In genomic region chr17:17348872-17349723, GRCh38 we compare ENCODE assay signal across 23 cellular contexts. TPM values are rescaled to one million over a fixed set of nuclear protein-coding genes. Genes with fewer than 3 reads are reported as not detected.
A peak's percentile ranks its signal among the peaks of the same experiment; 100 is the strongest.
DNase-seq lines count a peak whose midpoint lies in the region; TF ChIP-seq lines count a peak whose summit lies in the region.
"Had no signal": no experiment of that assay in that cellular context is flagged by ENCODE, and none has a peak within 500 bp of the region (broad histone marks: within the 10 kb centered on the region; RNA-seq: fewer than 3 reads in every experiment).

No MANE protein-coding gene starts in this region.

- H3K4me1 ChIP-seq in SJCRH30 (peaks cover 59% of the 10 kb centered on the region), sigmoid colon (no peaks in the 10 kb centered on the region)
- H3K4me1 ChIP-seq: adrenal gland, foreskin keratinocyte had no signal

- peak; percentile 74 for DNase-seq in HuH-7 (ENCODE audit: low spot score)
- peak; percentile 73 to 78 for DNase-seq in SJCRH30
- DNase-seq in islet precursor cell, result peak; percentile 58
- DNase-seq in sigmoid colon, result peak; percentile 50
- DNase-seq in activated T-cell treated with anti-CD3 and anti-CD28 coated beads, Interleukin-2, amount 50 U/mL, for 48 hours, result no peak
- no peak for DNase-seq in GM19240 (ENCODE audit: insufficient read length, low spot score)
- no peak for DNase-seq in hippocampal formation (lab: John Stamatoyannopoulos, UW)
- DNase-seq: activated CD4-positive, alpha-beta T cell treated with anti-CD3 and anti-CD28 coated beads for 48 hours; activated CD8-positive, alpha-beta memory T cell treated with anti-CD3 and anti-CD28 coated beads, Interleukin-2, amount 10 ng/mL, durations not matched to agents 7 days and 5 days; AML-193; CD8-positive, alpha-beta memory T cell; foreskin keratinocyte; kidney; MM.1S; NCI-H1436; NCI-H526; stimulated activated CD4-positive, alpha-beta T cell treated with anti-CD3 and anti-CD28 coated beads, Interleukin-4, amount 100 ng/mL, for 1 hour; stimulated activated naive CD8-positive, alpha-beta T cell treated with anti-CD3 and anti-CD28 coated beads, Interleukin-15, Interleukin-2, amounts not matched to agents 100 U/mL and 50 U/mL, for 24 hours; T-helper 1 cell had no signal

- no peaks in the 10 kb centered on the region for H3K27me3 ChIP-seq in SJCRH30
- peaks cover 0 to 21% (median 11%) of the 10 kb centered on the region in 3 donors for H3K27me3 ChIP-seq in sigmoid colon
- H3K27me3 ChIP-seq: adrenal gland, breast epithelium, ovary had no signal

- TF ChIP-seq POLR2A in sigmoid colon (IDR thresholded peaks at IDR 0.05), result no peak

- H3K9me3 ChIP-seq in SJCRH30 (replicated peaks), result no peaks in the 10 kb centered on the region
- no peaks in the 10 kb centered on the region for H3K9me3 ChIP-seq in sigmoid colon
- H3K9me3 ChIP-seq: adrenal gland, breast epithelium, ovary, tibial artery had no signal

- no peak for TF ChIP-seq CTCF in sigmoid colon (IDR thresholded peaks at IDR 0.05)

- H3K27ac ChIP-seq in SJCRH30 (peak overlapping the region; percentile 32), sigmoid colon (no peak overlapping the region)
- H3K27ac ChIP-seq: breast epithelium, foreskin keratinocyte, ovary, tibial artery had no signal

- intact Hi-C loops in sigmoid colon (cut with DNase I), result no loop called here

- 42 to 66% methylated on average over 11 of the region's 11 CpGs for WGBS in sigmoid colon, 2 donors

- TF ChIP-seq EP300 in sigmoid colon (IDR thresholded peaks at IDR 0.05), result no peak

- H3K36me3 ChIP-seq in SJCRH30 (no peaks in the 10 kb centered on the region), sigmoid colon (peaks cover 0 to 7% (median 0%) of the 10 kb centered on the region in 4 donors)
- H3K36me3 ChIP-seq: adrenal gland, breast epithelium, ovary, tibial artery had no signal

- no peak overlapping the region for H3K4me3 ChIP-seq in SJCRH30
- H3K4me3 ChIP-seq in sigmoid colon, result no peak overlapping the region
- H3K4me3 ChIP-seq: adrenal gland, breast epithelium, ovary, tibial artery had no signal

RNA-seq across cellular contexts. Expression of gene NT5M, which starts 45.9 kb away (rescaled TPM):
- total RNA-seq in SJCRH30 (2014; rRNA removed; shearing (Covaris generic)), result 4.2 and 4.4 TPM in 2 replicates
- total RNA-seq in sigmoid colon, result 1 to 10 TPM; 4.3 to 5.8 (median 5.5) TPM
- 1 to 10 TPM in 2 of 3 donors, under 1 TPM in 1; 0.92 to 4.2 (median 1.9) TPM for polyA plus RNA-seq in sigmoid colon

Comparison
In these comparisons a context has a peak if more than half of its experiments do, and no peak if none do; other contexts are left out.
1. DNase-seq: peak in HuH-7 (single experiment), SJCRH30 (2 of 2), islet precursor cell (single experiment) and sigmoid colon (single experiment); none in activated T-cell treated with anti-CD3 and anti-CD28 coated beads, Interleukin-2, amount 50 U/mL, for 48 hours (0 of 2), GM19240 (single experiment) and hippocampal formation (0 of 2).